ENCODE assay signal across 8 cellular contexts in genomic region chr1:206470692-206471414, GRCh38. TPM values are rescaled to one million over a fixed set of nuclear protein-coding genes. Genes with fewer than 3 reads are reported as not detected.
DNase-seq lines count a peak whose midpoint lies in the region; ATAC-seq and TF ChIP-seq lines count a peak whose summit lies in the region.

No MANE protein-coding gene starts in this region.

- H3K36me3 ChIP-seq in BLaER1 (peaks cover 25% of the 10 kb centered on the region), HUES6 (ENCODE audit: control insufficient read depth, insufficient read depth, low read length) (no peaks in the 10 kb centered on the region), muscle layer of duodenum (ENCODE audit: control insufficient read depth in 1 of 2, insufficient read depth in 2 of 2, low read length in 2 of 2) (no peaks in the 10 kb centered on the region), upper lobe of left lung (peaks cover 0 to 7% (median under 1%) of the 10 kb centered on the region in 4 donors)
- H3K36me3 ChIP-seq in effector memory CD4-positive, alpha-beta T cell (ENCODE audit: control insufficient read depth, insufficient read depth, low read length): peaks cover 24% of the 10 kb centered on the region

- no peaks in the 10 kb centered on the region for H4K20me1 ChIP-seq in BLaER1

- peak; percentile 67 for TF ChIP-seq POLR2A in GM19193 (IDR thresholded peaks at IDR 0.05; ENCODE audit: extremely low read depth, insufficient read depth, insufficient read length)
- no peak for TF ChIP-seq POLR2A in upper lobe of left lung (IDR thresholded peaks at IDR 0.05)

- no peaks in the 10 kb centered on the region for H3K27me3 ChIP-seq in BLaER1
- 0 out of 2 replicates have a peak, but pooled peaks cover 6% of the 10 kb centered on the region for H3K27me3 ChIP-seq in HUES6 (ENCODE audit: control insufficient read depth, insufficient read depth, low read length)
- no peaks in the 10 kb centered on the region for H3K27me3 ChIP-seq in effector memory CD4-positive, alpha-beta T cell (replicated peaks; ENCODE audit: control insufficient read depth, insufficient read depth, low read length, poor library complexity, severe bottlenecking)
- no peaks in the 10 kb centered on the region for H3K27me3 ChIP-seq in muscle layer of duodenum (ENCODE audit: low read depth, low read length)
- H3K27me3 ChIP-seq in upper lobe of left lung: no peaks in the 10 kb centered on the region

- no peak for TF ChIP-seq EP300 in upper lobe of left lung (IDR thresholded peaks at IDR 0.05)

- H3K4me1 ChIP-seq in BLaER1: peaks cover 71% of the 10 kb centered on the region
- peaks cover 44% of the 10 kb centered on the region for H3K4me1 ChIP-seq in HUES6 (ENCODE audit: control insufficient read depth, insufficient read depth, low read length)
- H3K4me1 ChIP-seq in effector memory CD4-positive, alpha-beta T cell (ENCODE audit: control insufficient read depth, insufficient read depth, low read length, poor library complexity, severe bottlenecking): peaks cover 59% of the 10 kb centered on the region
- peaks cover 8 to 20% of the 10 kb centered on the region in 2 donors for H3K4me1 ChIP-seq in muscle layer of duodenum (ENCODE audit: control insufficient read depth in 1 of 2, insufficient read depth in 2 of 2, low read length in 2 of 2)
- H3K4me1 ChIP-seq in upper lobe of left lung: peaks cover 34 to 59% (median 52%) of the 10 kb centered on the region in 4 donors

- H3K4me3 ChIP-seq in BLaER1 (peak overlapping the region; percentile 69), HUES6 (ENCODE audit: low read depth, low read length) (peak overlapping the region; percentile 62), WI38 (ENCODE audit: low read depth, low read length) (peak overlapping the region; percentile 86), muscle layer of duodenum (ENCODE audit: low read depth in 1 of 2, low read length in 2 of 2) (peak overlapping the region; percentile 85 to 88), upper lobe of left lung (peak overlapping the region; percentile 37 to 67 (median 58))
- H3K4me3 ChIP-seq in effector memory CD4-positive, alpha-beta T cell (ENCODE audit: insufficient read depth, low read depth, low read length, poor library complexity, severe bottlenecking): peak overlapping the region; percentile 96

- TF ChIP-seq CTCF in WI38 (IDR thresholded peaks at IDR 0.05; ENCODE audit: low read depth, low read length) (0 out of 2 replicates have a peak, but pooled peaks have one; percentile 1), upper lobe of left lung (IDR thresholded peaks at IDR 0.05) (peak in 2 of 6 experiments; percentile 1 to 3)

- H3K4me2 ChIP-seq in BLaER1: peak overlapping the region; percentile 100

- peak overlapping the region; percentile 74 for H3K9ac ChIP-seq in BLaER1
- peak overlapping the region; percentile 59 for H3K9ac ChIP-seq in HUES6 (ENCODE audit: low read length)

- peak overlapping the region; percentile 78 for H3K27ac ChIP-seq in BLaER1
- no peak overlapping the region for H3K27ac ChIP-seq in HUES6 (ENCODE audit: low read depth, low read length)
- peak overlapping the region; percentile 68 for H3K27ac ChIP-seq in effector memory CD4-positive, alpha-beta T cell (ENCODE audit: insufficient read depth, low read length, poor library complexity, severe bottlenecking)
- H3K27ac ChIP-seq in muscle layer of duodenum (ENCODE audit: low read length): peak overlapping the region; percentile 45
- peak overlapping the region; percentile 51 to 86 (median 68) for H3K27ac ChIP-seq in upper lobe of left lung

- WGBS in upper lobe of left lung, 2 donors: 0 to 2% methylated on average over 9 to 18 of the region's 18 CpGs

- peak; percentile 44 to 59 for ATAC-seq in upper lobe of left lung (ENCODE audit: low FRiP score in 2 of 2)

- peak in 1 of 3 donors; percentile 21 for DNase-seq in effector memory CD4-positive, alpha-beta T cell
- peak in 1 of 2 donors; percentile 55 for DNase-seq in upper lobe of left lung
- DNase-seq in NCI-H345 treated with DMSO at 0.1 percent for 48 hours (lab: John Stamatoyannopoulos, UW; ENCODE audit: unreplicated experiment): no peak

- H3K9me3 ChIP-seq in BLaER1: no peaks in the 10 kb centered on the region
- no peaks in the 10 kb centered on the region for H3K9me3 ChIP-seq in HUES6 (ENCODE audit: control insufficient read depth, insufficient read depth, low read depth, low read length)
- no peaks in the 10 kb centered on the region for H3K9me3 ChIP-seq in effector memory CD4-positive, alpha-beta T cell (ENCODE audit: control insufficient read depth, low read length)
- no peaks in the 10 kb centered on the region for H3K9me3 ChIP-seq in muscle layer of duodenum (ENCODE audit: control insufficient read depth in 1 of 2, low read length in 2 of 2)
- no peaks in the 10 kb centered on the region for H3K9me3 ChIP-seq in upper lobe of left lung

RNA-seq across cellular contexts. Expression of gene IKBKE, which starts 0.6 kb away (rescaled TPM):
- total RNA-seq in upper lobe of left lung: 10 to 100 TPM in 2 of 6 donors, 1 to 10 TPM in 4; 7.4 to 25.1 (median 9.2) TPM

RNA-seq across cellular contexts. Expression of gene RASSF5, which starts 36.5 kb away (rescaled TPM):
- total RNA-seq in upper lobe of left lung: 10 to 100 TPM; 47.2 to 61.1 (median 54.9) TPM
